ENCODE assay signal across 8 cellular contexts in genomic region chr6:52305948-52306767, GRCh38. TPM values are rescaled to one million over a fixed set of nuclear protein-coding genes. Genes with fewer than 3 reads are reported as not detected.
A peak's percentile ranks its signal among the peaks of the same experiment; 100 is the strongest.
DNase-seq lines count a peak whose midpoint lies in the region; ATAC-seq, FAIRE-seq and TF ChIP-seq lines count a peak whose summit lies in the region.

No MANE protein-coding gene starts in this region.

- no peaks in the 10 kb centered on the region for H3K36me3 ChIP-seq in GM23248 (ENCODE audit: low read depth)
- H3K36me3 ChIP-seq in kidney (ENCODE audit: control insufficient read depth in 1 of 2, insufficient read depth in 2 of 2, low read length in 2 of 2): no peaks in the 10 kb centered on the region
- H3K36me3 ChIP-seq in brain microvascular endothelial cell (replicated peaks): no peaks in the 10 kb centered on the region

- no peaks in the 10 kb centered on the region for H3K9me2 ChIP-seq in GM23248 (ENCODE audit: insufficient read depth)

- no peak for FAIRE-seq in kidney (lab: Jason Lieb, UNC)

- H3K4me1 ChIP-seq in GM23248 (ENCODE audit: insufficient read depth) (peaks cover 20% of the 10 kb centered on the region), kidney (ENCODE audit: control insufficient read depth in 1 of 2, insufficient read depth in 1 of 2, low read depth in 1 of 2, low read length in 2 of 2) (no peaks in the 10 kb centered on the region)

- H3K79me2 ChIP-seq in GM23248 (ENCODE audit: insufficient read depth): no peaks in the 10 kb centered on the region

- no peak overlapping the region for H3K4me3 ChIP-seq in GM23248
- H3K4me3 ChIP-seq in NB4 (ENCODE audit: low read depth, low read length): no peak overlapping the region
- no peak overlapping the region for H3K4me3 ChIP-seq in kidney (ENCODE audit: low read length in 2 of 2)
- no peak overlapping the region for H3K4me3 ChIP-seq in brain microvascular endothelial cell (ENCODE audit: low read depth, low read length)

- intact Hi-C loops in kidney (cut with DNase I): no loop called here

- no peak for TF ChIP-seq POLR2A in NB4 (IDR thresholded peaks at IDR 0.05; ENCODE audit: extremely low read depth, insufficient read length)

- ATAC-seq in GM18517 (IDR thresholded peaks at IDR 0.05; ENCODE audit: unreplicated experiment) (peak; percentile 82), HG03045 (IDR thresholded peaks at IDR 0.05; ENCODE audit: unreplicated experiment) (no peak)

- H3K27ac ChIP-seq in GM23248 (no peak overlapping the region), kidney (ENCODE audit: low read depth in 2 of 2, low read length in 2 of 2) (peak overlapping the region; percentile 3 to 51), brain microvascular endothelial cell (no peak overlapping the region)

- WGBS in GM23248 (ENCODE audit: low coverage in 1 of 2, low lambda C conversion rate in 2 of 2, missing lambda C conversion rate in 2 of 2), 2 experiments: 72 to 76% methylated on average over 15 of the region's 15 CpGs

- in situ Hi-C loops in GM23248 (cut with MboI): no loop called here
- in situ Hi-C loops in brain microvascular endothelial cell (cut with HindIII; ENCODE audit: low pct_ligation_motif_present, low sequenced_read_pairs): no loop called here

- DNase-seq in GM23248 (no peak), NB4 (ENCODE audit: low read depth) (peak; percentile 52), kidney (no peak), mucosa of gallbladder (ENCODE audit: low spot score) (no peak), brain microvascular endothelial cell (no peak)
- no peak for DNase-seq in stimulated activated naive CD4-positive, alpha-beta T cell treated with Interleukin-2 at 50 U/mL for 16 hours (lab: John Stamatoyannopoulos, UW)

- TF ChIP-seq CTCF in NB4 (IDR thresholded peaks at IDR 0.05; ENCODE audit: low read depth, low read length) (no peak), kidney (IDR thresholded peaks at IDR 0.05; ENCODE audit: borderline replicate concordance, extremely low read depth, insufficient read depth) (no peak), brain microvascular endothelial cell (IDR thresholded peaks at IDR 0.05; ENCODE audit: low read depth, low read length, missing control alignments) (no peak)

- H3K9me3 ChIP-seq in GM23248 (ENCODE audit: low read depth) (no peaks in the 10 kb centered on the region), kidney (ENCODE audit: control insufficient read depth in 1 of 2, low read length in 2 of 2) (no peaks in the 10 kb centered on the region)

- no peak overlapping the region for H3K4me2 ChIP-seq in GM23248 (ENCODE audit: unreplicated experiment)

- H2AFZ ChIP-seq in GM23248: peak overlapping the region; percentile 84

- H3K27me3 ChIP-seq in GM23248 (replicated peaks; ENCODE audit: insufficient read depth) (no peaks in the 10 kb centered on the region), brain microvascular endothelial cell (replicated peaks) (no peaks in the 10 kb centered on the region)

- 0 out of 2 replicates have a peak, but pooled peaks cover 9% of the 10 kb centered on the region for H3F3A ChIP-seq in GM23248 (ENCODE audit: insufficient read depth)

- H3K9ac ChIP-seq in GM23248: no peak overlapping the region; the same call in 1 of the 2 replicates
- H3K9ac ChIP-seq in kidney (ENCODE audit: low read length in 2 of 2): no peak overlapping the region

- H4K20me1 ChIP-seq in GM23248 (ENCODE audit: insufficient read depth): no peaks in the 10 kb centered on the region

RNA-seq across cellular contexts. Expression of gene MCM3, which starts 21.6 kb away (rescaled TPM):
- total RNA-seq in GM23248 (2014; rRNA removed; shearing (Covaris generic)): 41.8 and 54.9 TPM in 2 replicates
- 29.8 and 30.6 TPM in 2 replicates for polyA plus RNA-seq in GM23248 (2016; fragmentation: Nextera tagmentation; extraction: Ambion mirVana)
- 40.9 TPM for total RNA-seq in kidney
- polyA plus RNA-seq in kidney (ENCODE audit: insufficient read depth, low read depth, low replicate concordance): 19.7 TPM
- total RNA-seq in mucosa of gallbladder: 32.2 TPM

RNA-seq across cellular contexts. Expression of gene PAQR8, which starts 55.8 kb away (rescaled TPM):
- 1.5 and 3.4 TPM in 2 replicates for total RNA-seq in GM23248 (2014; rRNA removed; shearing (Covaris generic))
- polyA plus RNA-seq in GM23248 (2016; fragmentation: Nextera tagmentation; extraction: Ambion mirVana) (1.8 and 2.5 TPM in 2 replicates), kidney (ENCODE audit: insufficient read depth, low read depth, low replicate concordance) (5.9 TPM)
- total RNA-seq in kidney (7.5 TPM), mucosa of gallbladder (23.2 TPM)

Comparison
In these comparisons a context has a peak if more than half of its experiments do, and no peak if none do; other contexts are left out.
1. H3K27ac ChIP-seq: peak in kidney (2 of 2); none in GM23248 (single experiment) and brain microvascular endothelial cell (single experiment).